In the genomic region with DNA sequence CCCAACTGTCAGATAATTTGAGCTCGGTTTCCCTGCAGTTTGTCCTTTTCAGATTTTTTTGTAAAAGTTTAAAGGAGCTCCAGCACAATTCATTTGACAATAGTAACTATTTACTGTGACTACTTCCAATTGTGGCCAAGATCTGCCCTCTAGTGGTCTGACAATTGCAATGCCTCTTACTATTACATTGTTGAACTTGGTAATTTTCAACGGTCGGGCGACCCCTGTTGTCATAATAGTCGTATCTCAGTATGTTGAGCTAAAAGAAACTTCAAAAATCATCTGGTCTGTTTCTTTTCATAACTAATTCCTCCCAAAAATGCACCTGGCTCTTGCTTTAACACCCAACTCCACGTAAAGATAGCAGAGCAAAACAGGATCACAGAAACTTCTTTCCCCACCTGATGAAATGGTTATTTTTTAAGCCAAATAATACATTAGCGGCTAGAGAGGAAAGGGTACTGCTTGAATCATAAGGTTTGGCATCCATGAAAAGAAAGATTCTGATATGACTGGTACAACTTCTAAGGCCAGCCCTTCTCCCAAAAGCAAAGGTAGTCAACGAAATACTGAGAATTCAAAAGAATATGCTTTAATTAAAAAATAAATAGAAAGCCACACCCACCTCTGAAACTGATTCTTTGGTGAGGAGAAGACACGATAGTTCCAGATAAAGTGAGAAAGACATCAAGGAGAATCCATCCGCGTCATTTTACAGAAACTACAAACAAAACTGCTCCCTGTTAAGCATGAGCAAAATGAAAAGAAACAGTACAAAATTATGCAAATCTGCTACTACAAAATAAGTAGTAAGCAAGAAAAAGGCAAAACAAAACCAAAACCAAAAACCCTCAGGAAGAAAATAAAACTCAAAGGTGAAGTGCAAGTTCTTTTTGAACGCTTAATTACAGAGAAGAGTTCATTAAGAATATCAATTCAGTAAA, we compare ENCODE assay signal across 8 cellular contexts.
DNase-seq lines count a peak whose midpoint lies in the region; ATAC-seq and TF ChIP-seq lines count a peak whose summit lies in the region.

No MANE protein-coding gene starts in this region.

- DNase-seq in NCI-H1092 treated with DMSO at 0.1 percent for 48 hours (lab: John Stamatoyannopoulos, UW), result peak; percentile 85
- peak; percentile 95 for DNase-seq in SKM-1 (lab: John Stamatoyannopoulos, UW; ENCODE audit: unreplicated experiment)
- DNase-seq in activated naive CD8-positive, alpha-beta T cell treated with anti-CD3 and anti-CD28 coated beads for 36 hours, result peak; percentile 56
- peak; percentile 92 to 93 for DNase-seq in cardiac muscle cell (ENCODE audit: low read depth in 1 of 2, low spot score in 1 of 2)
- DNase-seq in retina, result peak; percentile 68
- no peak for DNase-seq in cortex of kidney (lab: John Stamatoyannopoulos, UW)

- no peaks in the 10 kb centered on the region for H3K36me3 Mint-ChIP-seq in activated naive CD8-positive, alpha-beta T cell treated with anti-CD3 and anti-CD28 coated beads for 36 hours

- no peaks in the 10 kb centered on the region for H3K27me3 ChIP-seq in cardiac muscle cell

- H3K4me3 Mint-ChIP-seq in activated naive CD8-positive, alpha-beta T cell treated with anti-CD3 and anti-CD28 coated beads for 36 hours, result no peak overlapping the region

- no peaks in the 10 kb centered on the region for H3K9me3 Mint-ChIP-seq in activated naive CD8-positive, alpha-beta T cell treated with anti-CD3 and anti-CD28 coated beads for 36 hours

- H3K4me1 ChIP-seq in cardiac muscle cell (ENCODE audit: low read depth), result peaks cover 10% of the 10 kb centered on the region

- H3K9me3 ChIP-seq in cardiac muscle cell (ENCODE audit: low read depth), result no peaks in the 10 kb centered on the region

- peak; percentile 71; the same call in 1 of the 2 replicates for TF ChIP-seq CTCF in GM12875 (IDR thresholded peaks at IDR 0.05; ENCODE audit: borderline replicate concordance, insufficient read depth, low read depth, low read length)
- TF ChIP-seq CTCF in cardiac muscle cell (IDR thresholded peaks at IDR 0.05; ENCODE audit: low read depth, low read length), result peak; percentile 76

- peaks cover 5% of the 10 kb centered on the region for H3K4me1 Mint-ChIP-seq in activated naive CD8-positive, alpha-beta T cell treated with anti-CD3 and anti-CD28 coated beads for 36 hours

- H3K27ac ChIP-seq in cardiac muscle cell, result no peak overlapping the region

- H3K4me3 ChIP-seq in GM12875 (ENCODE audit: low read depth, low read length) (no peak overlapping the region), cardiac muscle cell (no peak overlapping the region)

- peak overlapping the region; percentile 42 for H3K27ac Mint-ChIP-seq in activated naive CD8-positive, alpha-beta T cell treated with anti-CD3 and anti-CD28 coated beads for 36 hours

- peaks cover 18% of the 10 kb centered on the region for H3K27me3 Mint-ChIP-seq in activated naive CD8-positive, alpha-beta T cell treated with anti-CD3 and anti-CD28 coated beads for 36 hours

- ATAC-seq in HG02642 (IDR thresholded peaks at IDR 0.05; ENCODE audit: poor library complexity, unreplicated experiment), result peak; percentile 96

- no peaks in the 10 kb centered on the region for H3K36me3 ChIP-seq in cardiac muscle cell
